1 cellular context compared by ENCODE assay signal in the genomic region with DNA sequence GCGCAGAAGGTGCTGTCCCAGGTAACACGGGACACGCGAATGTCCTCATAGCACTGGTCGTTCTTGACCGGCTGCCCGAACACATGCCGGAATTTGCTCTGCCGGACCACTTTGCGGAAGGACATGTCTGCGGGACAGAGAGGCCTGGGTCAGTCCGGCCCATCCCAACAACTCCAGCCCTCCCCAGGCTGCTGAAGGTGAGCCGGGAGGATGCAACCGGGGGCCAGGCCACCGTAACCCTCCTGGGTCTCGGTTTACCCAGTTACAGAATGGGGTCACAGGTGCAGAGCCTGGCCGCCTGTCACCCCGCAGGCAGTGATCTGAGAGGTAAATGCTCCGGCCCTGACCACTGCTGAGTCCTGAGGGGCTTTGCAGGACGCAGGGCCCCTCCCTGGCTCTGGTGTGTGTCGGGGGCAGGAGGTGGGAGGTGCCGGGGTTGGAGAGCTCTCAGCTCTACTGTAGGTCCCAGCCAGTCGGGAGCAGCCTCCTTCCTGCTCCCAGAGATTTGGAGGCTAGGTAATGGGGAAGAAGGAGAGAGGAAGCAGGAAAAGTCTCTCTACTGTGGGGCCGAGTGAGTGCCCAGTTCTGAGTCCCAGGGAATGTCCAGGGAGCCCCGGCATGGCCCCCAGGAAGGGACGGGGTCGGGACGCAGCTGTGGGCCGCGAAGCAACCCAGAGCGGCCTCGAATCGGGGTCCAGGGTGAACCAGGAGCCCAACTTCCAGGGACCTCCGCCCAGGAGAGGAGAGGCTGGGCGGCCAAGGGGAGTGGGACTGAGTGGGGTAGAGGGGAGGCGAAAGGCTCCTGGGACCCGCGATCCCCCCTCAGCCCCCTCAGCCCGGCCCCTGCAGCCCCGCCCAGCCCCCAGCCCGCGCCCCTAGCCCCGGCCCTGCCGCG.
A peak's percentile ranks its signal among the peaks of the same experiment; 100 is the strongest.
TF ChIP-seq lines count a peak whose summit lies in the region.

No MANE protein-coding gene starts in this region.

TF ChIP-seq in H1, 55 proteins besides CTCF, POLR2A, EP300 and RAD21:
- TF ChIP-seq KDM4A (IDR thresholded peaks at IDR 0.05; ENCODE audit: low read depth, low read length, severe bottlenecking) (peak; percentile 10), SIN3A (conservative IDR thresholded peaks at IDR 0.05 in 1 of 2, IDR thresholded peaks at IDR 0.05 in 1 of 2; ENCODE audit: low read depth in 1 of 2, low read length in 2 of 2) (0 out of 4 replicates have a peak, but pooled peaks of 1 of the 2 experiments have one; percentile 52), RFX5 (IDR thresholded peaks at IDR 0.05; ENCODE audit: borderline replicate concordance, low read depth, low read length) (no peak)
TF ChIP-seq in H1: peak in this region for 2.
